In the genomic region with DNA sequence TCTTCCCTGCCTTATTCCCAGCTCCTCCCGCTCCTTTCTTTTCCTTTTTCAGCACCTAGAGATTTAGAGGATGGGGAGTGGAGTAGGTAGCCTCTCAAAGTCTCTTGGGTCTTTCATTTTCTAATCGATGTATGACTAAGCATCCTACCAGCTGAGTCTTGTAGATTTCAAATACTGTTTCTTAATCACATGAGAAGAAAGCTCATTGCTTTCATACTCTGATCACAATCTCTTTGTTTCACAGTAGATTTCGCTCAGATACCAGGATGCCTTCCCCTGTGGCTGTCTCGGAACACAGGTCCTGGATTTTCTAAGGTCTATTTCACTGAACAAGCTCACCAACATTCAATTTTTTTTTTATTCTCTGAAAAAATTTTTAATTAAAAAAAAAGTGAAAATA, we compare ENCODE assay signal across 22 cellular contexts.
DNase-seq lines count a peak whose midpoint lies in the region; ATAC-seq and TF ChIP-seq lines count a peak whose summit lies in the region.
"Had no signal": no experiment of that assay in that cellular context is flagged by ENCODE, and none has a peak within 500 bp of the region (broad histone marks: within the 10 kb centered on the region; RNA-seq: fewer than 3 reads in every experiment).

No MANE protein-coding gene starts in this region.

- H3K4me3 Mint-ChIP-seq in CD8-positive, alpha-beta T cell: no peak overlapping the region
- no peak overlapping the region for H3K4me3 Mint-ChIP-seq in H9
- H3K4me3 Mint-ChIP-seq: CD8-positive, alpha-beta memory T cell had no signal

- H3K27ac Mint-ChIP-seq in CD8-positive, alpha-beta T cell: peak overlapping the region; percentile 24
- peak overlapping the region in 2 of 3 experiments; percentile 13 to 88; a peak in 3 of 7 replicates for H3K27ac Mint-ChIP-seq in H9

- H3K9ac ChIP-seq in H9 (ENCODE audit: extremely low read depth, insufficient read length, low read length) (no peak overlapping the region), neuronal stem cell (ENCODE audit: low read depth, low read length, poor library complexity) (no peak overlapping the region)
- H3K9ac ChIP-seq: BLaER1 treated with 17β-estradiol and CSF1 and Interleukin-3, amounts not matched to agents 10 nM and 100 nM had no signal

- H3K79me1 ChIP-seq in H9 (ENCODE audit: insufficient read depth, low read depth, low read length, poor library complexity, severe bottlenecking) (no peaks in the 10 kb centered on the region), neuronal stem cell (ENCODE audit: low read depth, low read length) (no peaks in the 10 kb centered on the region)

- H2BK15ac ChIP-seq in H9 (ENCODE audit: low read depth, low read length) (no peak overlapping the region), neuronal stem cell (ENCODE audit: low read length) (no peak overlapping the region)

- WGBS in H9 (ENCODE audit: extremely low coverage, insufficient read length, low lambda C conversion rate): no CpG with 5 or more reads among the region's 4 CpGs
- no CpG with 5 or more reads among the region's 4 CpGs for WGBS in neuronal stem cell (ENCODE audit: extremely low coverage in 2 of 2, insufficient read length in 2 of 2, insufficient replicate concordance in 1 of 2), 2 donors

- peaks cover 2% of the 10 kb centered on the region for H3K23me2 ChIP-seq in H9 (ENCODE audit: insufficient read length, low read depth, low read length, poor library complexity, severe bottlenecking)

- intact Hi-C loops in CD8-positive, alpha-beta T cell (cut with DNase I, micrococcal nuclease): no loop called here

- H2AFZ ChIP-seq in H9 (ENCODE audit: low read length): no peak overlapping the region
- H2AFZ ChIP-seq in neuronal stem cell (ENCODE audit: low read length): no peak overlapping the region

- no peak for ATAC-seq in CD8-positive, alpha-beta T cell
- ATAC-seq: GM12878, PC-3 had no signal

- CTCF ChIA-PET in CD8-positive, alpha-beta T cell (lab: Charles Lee): no interaction called here

- no peak overlapping the region for H3K18ac ChIP-seq in H9 (ENCODE audit: insufficient read length, low read depth, low read length)
- H3K18ac ChIP-seq in neuronal stem cell (ENCODE audit: low read length): no peak overlapping the region

- no peaks in the 10 kb centered on the region for H3K27me3 ChIP-seq in CD8-positive, alpha-beta T cell (ENCODE audit: insufficient read depth, low read length)
- no peaks in the 10 kb centered on the region for H3K27me3 ChIP-seq in H9 (ENCODE audit: insufficient read depth, low read length)
- no peaks in the 10 kb centered on the region for H3K27me3 ChIP-seq in neuronal stem cell (ENCODE audit: control insufficient read depth in 3 of 3, insufficient read depth in 3 of 3, low read depth in 1 of 3, low read length in 3 of 3)
- H3K27me3 ChIP-seq: BLaER1 treated with 17β-estradiol and CSF1 and Interleukin-3, amounts not matched to agents 10 nM and 100 nM had no signal

- H3K4ac ChIP-seq in H9 (ENCODE audit: low read depth, low read length): no peak overlapping the region
- H3K4ac ChIP-seq in neuronal stem cell (ENCODE audit: low read length): no peak overlapping the region

- H4K8ac ChIP-seq in H9 (replicated peaks; ENCODE audit: insufficient read length, low read depth, low read length) (no peak overlapping the region), neuronal stem cell (ENCODE audit: low read depth, low read length) (no peak overlapping the region)

- peaks cover 82% of the 10 kb centered on the region for H3K36me3 Mint-ChIP-seq in CD8-positive, alpha-beta T cell
- H3K36me3 Mint-ChIP-seq in H9 (ENCODE audit: insufficient read depth in 1 of 3, low read depth in 3 of 3): peaks cover 0 to 6% (median 5%) of the 10 kb centered on the region in 3 experiments; a peak in 4 of 7 replicates

- no peaks in the 10 kb centered on the region for H3K27me3 Mint-ChIP-seq in CD8-positive, alpha-beta T cell (ENCODE audit: low read depth)
- H3K27me3 Mint-ChIP-seq in H9 (ENCODE audit: low read depth): no peaks in the 10 kb centered on the region

- H3K4me1 ChIP-seq in CD8-positive, alpha-beta T cell (ENCODE audit: insufficient read depth, low read length): no peaks in the 10 kb centered on the region
- H3K4me1 ChIP-seq in H9 (ENCODE audit: insufficient read depth, low read length) (peaks cover 7% of the 10 kb centered on the region; the same call in 1 of the 2 replicates), neuronal stem cell (ENCODE audit: control insufficient read depth in 2 of 2, insufficient read depth in 1 of 2, low read depth in 1 of 2, low read length in 2 of 2) (peaks cover 15 to 18% of the 10 kb centered on the region in 2 donors)

- TF ChIP-seq CTCF in CD8-positive, alpha-beta T cell (IDR thresholded peaks at IDR 0.05): no peak
- no peak for TF ChIP-seq CTCF in H9 (conservative IDR thresholded peaks at IDR 0.05)
- TF ChIP-seq CTCF in GM13977 (IDR thresholded peaks at IDR 0.05; ENCODE audit: extremely low read depth, insufficient read depth, missing control alignments): no peak

- H2BK120ac ChIP-seq in H9 (ENCODE audit: low read depth, low read length, poor library complexity, severe bottlenecking): no peak overlapping the region
- H2BK120ac ChIP-seq in neuronal stem cell (ENCODE audit: low read depth, low read length): no peak overlapping the region

- no peak overlapping the region for H3K4me3 ChIP-seq in CD8-positive, alpha-beta T cell (ENCODE audit: low read depth, low read length)
- no peak overlapping the region for H3K4me3 ChIP-seq in neuronal stem cell (ENCODE audit: low read length in 2 of 2)
- H3K4me3 ChIP-seq: BLaER1 treated with 17β-estradiol and CSF1 and Interleukin-3, amounts not matched to agents 10 nM and 100 nM; GM12878 had no signal

- H3K9me3 Mint-ChIP-seq in CD8-positive, alpha-beta T cell: no peaks in the 10 kb centered on the region
- H3K9me3 Mint-ChIP-seq in H9: no peaks in the 10 kb centered on the region
- H3K9me3 Mint-ChIP-seq: CD8-positive, alpha-beta memory T cell had no signal

- POLR2A ChIA-PET in CD8-positive, alpha-beta T cell (lab: Charles Lee): no interaction called here

- no peak overlapping the region for H4K5ac ChIP-seq in H9 (ENCODE audit: insufficient read length, low read depth, low read length)

- no peak overlapping the region for H3T11ph ChIP-seq in H9 (ENCODE audit: low read length)

- H3K23ac ChIP-seq in H9 (ENCODE audit: insufficient read length, low read depth, low read length) (no peak overlapping the region), neuronal stem cell (ENCODE audit: low read depth, low read length, poor library complexity) (no peak overlapping the region)

- no peak overlapping the region for H2BK12ac ChIP-seq in H9 (ENCODE audit: insufficient read length, low read depth, low read length)
- no peak overlapping the region for H2BK12ac ChIP-seq in neuronal stem cell (ENCODE audit: low read length)

- H3K14ac ChIP-seq in H9 (ENCODE audit: insufficient read depth, low read length) (no peak overlapping the region), neuronal stem cell (ENCODE audit: low read length) (no peak overlapping the region)

- H3K4me1 Mint-ChIP-seq in CD8-positive, alpha-beta T cell (ENCODE audit: low read depth): no peaks in the 10 kb centered on the region
- H3K4me1 Mint-ChIP-seq in H9: peaks cover 16 to 21% of the 10 kb centered on the region in 2 experiments

- H2AK5ac ChIP-seq in H9 (ENCODE audit: insufficient read length, low read length) (no peak overlapping the region), neuronal stem cell (ENCODE audit: low read depth, low read length) (no peak overlapping the region)

- no peak overlapping the region for H4K91ac ChIP-seq in H9 (ENCODE audit: insufficient read length, low read depth, low read length)
- no peak overlapping the region for H4K91ac ChIP-seq in neuronal stem cell (ENCODE audit: low read depth, low read length, poor library complexity)

- no peak overlapping the region for H3K27ac ChIP-seq in CD8-positive, alpha-beta T cell (ENCODE audit: low read depth, low read length)
- H3K27ac ChIP-seq in H9 (ENCODE audit: insufficient read length, low read depth, low read length) (no peak overlapping the region), caudate nucleus (ENCODE audit: low read depth, low read length) (peak overlapping the region; percentile 3), neuronal stem cell (replicated peaks; ENCODE audit: low read length) (peak overlapping the region; percentile 33)
- H3K27ac ChIP-seq: BLaER1 treated with 17β-estradiol and CSF1 and Interleukin-3, amounts not matched to agents 10 nM and 100 nM; HL-60; RWPE1 had no signal

- peaks cover 27% of the 10 kb centered on the region for H3K36me3 ChIP-seq in CD8-positive, alpha-beta T cell (ENCODE audit: insufficient read depth, low read length)
- H3K36me3 ChIP-seq in neuronal stem cell (replicated peaks in 1 of 2; ENCODE audit: control insufficient read depth in 2 of 2, insufficient read depth in 2 of 2, low read length in 2 of 2): no peaks in the 10 kb centered on the region

- in situ Hi-C loops in GM13977 (cut with MboI; ENCODE audit: low pct_unique_long_range_greater_than_20kb, low sequenced_read_pairs, unreplicated experiment): no loop called here

- no peak overlapping the region for H2BK5ac ChIP-seq in H9 (ENCODE audit: insufficient read length, low read length)
- H2BK5ac ChIP-seq in neuronal stem cell (ENCODE audit: low read length): no peak overlapping the region

- H2BK20ac ChIP-seq in H9 (ENCODE audit: low read depth, low read length, poor library complexity, severe bottlenecking): no peak overlapping the region

- H3K4me2 ChIP-seq in H9 (ENCODE audit: insufficient read depth, insufficient read length, low read length) (no peak overlapping the region), neuronal stem cell (ENCODE audit: insufficient read depth, low read length, poor library complexity, severe bottlenecking) (no peak overlapping the region)
- H3K4me2 ChIP-seq: BLaER1 treated with 17β-estradiol and CSF1 and Interleukin-3, amounts not matched to agents 10 nM and 100 nM had no signal

- H3K9me3 ChIP-seq in CD8-positive, alpha-beta T cell (ENCODE audit: low read length): no peaks in the 10 kb centered on the region
- H3K9me3 ChIP-seq in H9 (ENCODE audit: control insufficient read depth, low read depth, low read length) (no peaks in the 10 kb centered on the region), neuronal stem cell (replicated peaks in 1 of 2; ENCODE audit: control insufficient read depth in 2 of 2, insufficient read depth in 1 of 2, low read depth in 1 of 2, low read length in 2 of 2) (peaks cover 0 to 5% of the 10 kb centered on the region in 2 donors)
- H3K9me3 ChIP-seq: BLaER1 treated with 17β-estradiol and CSF1 and Interleukin-3, amounts not matched to agents 10 nM and 100 nM had no signal

- H3K56ac ChIP-seq in H9 (ENCODE audit: insufficient read length, low read depth, low read length): no peak overlapping the region

- DNase-seq in CD8-positive, alpha-beta T cell: no peak
- no peak for DNase-seq in H9
- DNase-seq in caudate nucleus (lab: John Stamatoyannopoulos, UW): no peak
- no peak for DNase-seq in neuronal stem cell (ENCODE audit: low spot score)
- no peak for DNase-seq in NOMO-1 treated with dmso at 0.1 percent for 144 hours (lab: John Stamatoyannopoulos, UW; ENCODE audit: unreplicated experiment)
- DNase-seq in GM13977 (ENCODE audit: low spot score): no peak
- DNase-seq in GOT3 (lab: John Stamatoyannopoulos, UW): no peak
- DNase-seq: CD8-positive, alpha-beta memory T cell; DMS53; EL; IMR-90; NCI-H1048; NCI-H1436; NCI-H1930; NCI-H226; NCI-H524 treated with DMSO at 0.1 percent for 48 hours; PC-3; SIG-M5 had no signal

- H4K20me1 ChIP-seq in H9 (ENCODE audit: control insufficient read depth, insufficient read depth, insufficient read length): no peaks in the 10 kb centered on the region
- H4K20me1 ChIP-seq: BLaER1 treated with 17β-estradiol and CSF1 and Interleukin-3, amounts not matched to agents 10 nM and 100 nM had no signal

- H3K79me2 ChIP-seq in H9 (ENCODE audit: insufficient read depth, low read length): no peaks in the 10 kb centered on the region

Comparison
In these comparisons a context has a peak if more than half of its experiments do, and no peak if none do; other contexts are left out.
1. H3K27ac ChIP-seq: peak in caudate nucleus (single experiment) and neuronal stem cell (single experiment); none in CD8-positive, alpha-beta T cell (single experiment) and H9 (single experiment).